In the genomic region with DNA sequence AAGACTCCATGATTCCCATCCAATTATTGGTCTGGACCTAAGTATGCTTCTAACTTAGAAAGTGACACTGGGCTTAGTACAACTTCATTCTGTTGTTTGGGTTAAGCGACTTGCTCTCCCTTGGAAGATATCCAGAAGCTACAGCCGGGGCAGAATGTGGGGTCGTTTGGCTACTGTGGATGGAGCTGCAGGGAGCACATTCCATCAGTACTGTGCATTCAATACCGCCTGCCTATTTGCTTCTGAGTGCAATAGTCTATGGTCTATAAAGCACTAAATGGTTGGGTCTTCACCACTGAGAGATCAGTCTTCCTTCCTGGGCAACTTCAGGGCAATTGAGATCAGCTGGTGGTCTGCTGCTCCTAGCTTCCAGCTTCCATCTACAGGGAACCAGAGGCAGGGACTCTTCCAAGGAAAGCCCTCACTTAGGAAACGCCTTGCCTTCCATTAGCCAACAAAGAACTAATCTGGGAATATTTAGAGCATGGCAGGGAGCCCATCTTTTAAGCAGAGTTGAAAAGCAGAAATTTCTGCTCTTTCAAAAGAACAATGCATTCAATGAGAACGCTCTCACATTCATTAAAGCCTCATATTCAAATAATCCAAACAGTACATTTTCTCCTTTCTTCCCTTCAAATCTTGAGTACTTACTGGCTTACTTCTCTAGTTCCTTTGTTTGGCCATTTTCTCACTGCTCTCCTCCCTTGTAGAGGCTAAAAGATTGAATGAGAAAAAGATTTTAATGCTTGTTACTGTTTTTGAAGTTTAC, we compare ENCODE assay signal across 28 cellular contexts.
DNase-seq lines count a peak whose midpoint lies in the region; ATAC-seq and TF ChIP-seq lines count a peak whose summit lies in the region.
"Had no signal": no experiment of that assay in that cellular context is flagged by ENCODE, and none has a peak within 500 bp of the region (broad histone marks: within the 10 kb centered on the region; RNA-seq: fewer than 3 reads in every experiment).

No MANE protein-coding gene starts in this region.

- no peaks in the 10 kb centered on the region for H3F3A ChIP-seq in GM23338 (replicated peaks; ENCODE audit: low read depth)
- H3F3A ChIP-seq in neural progenitor cell (ENCODE audit: low read depth), result peaks cover 12% of the 10 kb centered on the region

- H3K4me2 ChIP-seq in GM23338, result 0 out of 2 replicates have a peak overlapping the region, but pooled peaks have one; percentile 35
- H3K4me2 ChIP-seq in neural progenitor cell, result peak overlapping the region; percentile 21
- H3K4me2 ChIP-seq: SK-N-SH had no signal

- no peaks in the 10 kb centered on the region for H3K9me2 ChIP-seq in GM23338 (ENCODE audit: insufficient read depth)
- H3K9me2 ChIP-seq: SK-N-SH had no signal

- H3K36me3 Mint-ChIP-seq in GM23338 (ENCODE audit: low read depth) (no peaks in the 10 kb centered on the region), endodermal cell (ENCODE audit: low read depth) (no peaks in the 10 kb centered on the region), neural progenitor cell (peaks cover 3% of the 10 kb centered on the region), CD14-positive monocyte (no peaks in the 10 kb centered on the region)

- no peak overlapping the region for H3K27ac Mint-ChIP-seq in GM23338
- no peak overlapping the region for H3K27ac Mint-ChIP-seq in endodermal cell
- H3K27ac Mint-ChIP-seq in neural progenitor cell, result peak overlapping the region; percentile 62
- no peak overlapping the region for H3K27ac Mint-ChIP-seq in CD14-positive monocyte
- H3K27ac Mint-ChIP-seq: HFFc6 had no signal

- H3K27ac ChIP-seq in GM23338 (ENCODE audit: low read depth) (no peak overlapping the region), endodermal cell (ENCODE audit: low read depth, low read length) (peak overlapping the region; percentile 52), neural progenitor cell (peak overlapping the region; percentile 85)
- H3K27ac ChIP-seq: Peyer's patch had no signal

- H3K9ac ChIP-seq in adipocyte (ENCODE audit: low read length) (no peak overlapping the region), endodermal cell (ENCODE audit: extremely low read depth, low read length, poor library complexity, severe bottlenecking) (no peak overlapping the region), neural progenitor cell (no peak overlapping the region)
- H3K9ac ChIP-seq: SK-N-SH had no signal

- intact Hi-C loops in CD14-positive monocyte (cut with micrococcal nuclease), result no loop called here

- no peak for TF ChIP-seq CTCF in GM23338 (conservative IDR thresholded peaks at IDR 0.05; ENCODE audit: low read depth in 2 of 2)
- no peak for TF ChIP-seq CTCF in endodermal cell (conservative IDR thresholded peaks at IDR 0.05)
- TF ChIP-seq CTCF in neural progenitor cell (IDR thresholded peaks at IDR 0.05), result no peak
- TF ChIP-seq CTCF in CD14-positive monocyte (IDR thresholded peaks at IDR 0.05), result no peak

- H2AFZ ChIP-seq in GM23338 (peak overlapping the region; percentile 75; the same call in 1 of the 2 replicates), neural progenitor cell (replicated peaks) (peak overlapping the region; percentile 94)

- 77 to 84% methylated on average over 5 to 6 of the region's 6 CpGs for WGBS in endodermal cell (ENCODE audit: insufficient coverage in 1 of 2, insufficient read length in 1 of 2), 2 experiments

- H3K9me3 ChIP-seq in adipocyte (ENCODE audit: control insufficient read depth, low read length), result no peaks in the 10 kb centered on the region
- no peaks in the 10 kb centered on the region for H3K9me3 ChIP-seq in endodermal cell (ENCODE audit: control insufficient read depth, low read length)
- H3K9me3 ChIP-seq in neural progenitor cell (ENCODE audit: low read depth), result no peaks in the 10 kb centered on the region
- H3K9me3 ChIP-seq: BE2C, MG63, Peyer's patch, SK-N-SH had no signal

- H3K27me3 ChIP-seq in GM23338 (ENCODE audit: insufficient read depth), result no peaks in the 10 kb centered on the region
- no peaks in the 10 kb centered on the region for H3K27me3 ChIP-seq in adipocyte (replicated peaks; ENCODE audit: control insufficient read depth, insufficient read depth, low read length)
- H3K27me3 ChIP-seq in endodermal cell (ENCODE audit: control insufficient read depth, insufficient read depth, low read length, poor library complexity, severe bottlenecking), result no peaks in the 10 kb centered on the region
- no peaks in the 10 kb centered on the region for H3K27me3 ChIP-seq in neural progenitor cell
- H3K27me3 ChIP-seq: BE2C, MG63, Peyer's patch had no signal

- peaks cover 7% of the 10 kb centered on the region; the same call in 1 of the 2 replicates for H3K4me1 ChIP-seq in GM23338 (ENCODE audit: insufficient read depth)
- H3K4me1 ChIP-seq in adipocyte (ENCODE audit: control insufficient read depth, insufficient read depth, low read length), result no peaks in the 10 kb centered on the region
- H3K4me1 ChIP-seq in endodermal cell (ENCODE audit: control insufficient read depth, insufficient read depth, low read length), result no peaks in the 10 kb centered on the region
- peaks cover 37% of the 10 kb centered on the region for H3K4me1 ChIP-seq in neural progenitor cell
- H3K4me1 ChIP-seq: BE2C, Peyer's patch had no signal

- ATAC-seq in GM23338, result peak; percentile 53
- ATAC-seq in stimulated activated naive CD8-positive, alpha-beta T cell treated with anti-CD3 and anti-CD28 coated beads, Interleukin-15, Interleukin-2, amounts not matched to agents 100 U/mL and 50 U/mL, for 24 hours, result no peak

- H3K79me2 ChIP-seq in GM23338 (replicated peaks; ENCODE audit: insufficient read depth) (no peaks in the 10 kb centered on the region), neural progenitor cell (ENCODE audit: low read depth) (no peaks in the 10 kb centered on the region)

- H3K4me1 Mint-ChIP-seq in GM23338 (peaks cover 13% of the 10 kb centered on the region), endodermal cell (peaks cover 15% of the 10 kb centered on the region), neural progenitor cell (peaks cover 26% of the 10 kb centered on the region), CD14-positive monocyte (no peaks in the 10 kb centered on the region)

- no peak overlapping the region for H3K4me3 ChIP-seq in GM23338
- H3K4me3 ChIP-seq in adipocyte (ENCODE audit: low read length), result no peak overlapping the region
- no peak overlapping the region for H3K4me3 ChIP-seq in endodermal cell (ENCODE audit: low read length)
- no peak overlapping the region for H3K4me3 ChIP-seq in neural progenitor cell
- H3K4me3 ChIP-seq: MG63, Peyer's patch had no signal

- H3K36me3 ChIP-seq in GM23338 (ENCODE audit: insufficient read depth), result no peaks in the 10 kb centered on the region
- no peaks in the 10 kb centered on the region for H3K36me3 ChIP-seq in adipocyte (ENCODE audit: control insufficient read depth, insufficient read depth, low read length, severe bottlenecking)
- no peaks in the 10 kb centered on the region for H3K36me3 ChIP-seq in endodermal cell (ENCODE audit: control insufficient read depth, insufficient read depth, low read length)
- no peaks in the 10 kb centered on the region for H3K36me3 ChIP-seq in neural progenitor cell
- H3K36me3 ChIP-seq: BE2C, MG63, Peyer's patch had no signal

- DNase-seq in GM23338 (ENCODE audit: low spot score), result peak; percentile 4
- peak; percentile 7 for DNase-seq in adipocyte (ENCODE audit: low read depth)
- peak; percentile 50 for DNase-seq in endodermal cell
- peak; percentile 10 for DNase-seq in neural progenitor cell (ENCODE audit: low spot score)
- no peak for DNase-seq in stimulated activated CD4-positive, alpha-beta T cell treated with anti-CD3 and anti-CD28 coated beads, Interleukin-12 subunit alpha, Interleukin-12 subunit beta, amount 100 ng/mL, for 4 hours
- DNase-seq in Kasumi-1 (lab: John Stamatoyannopoulos, UW), result no peak
- no peak for DNase-seq in stimulated activated naive CD8-positive, alpha-beta T cell treated with anti-CD3 and anti-CD28 coated beads, Interleukin-15, Interleukin-2, amounts not matched to agents 100 U/mL and 50 U/mL, for 24 hours
- no peak for DNase-seq in CD14-positive monocyte (ENCODE audit: low spot score)
- DNase-seq: 8988T, ACHN, BE2C, Calu3, DMS79 treated with DMSO at 0.1 percent for 48 hours, GF-D8, H9, HFFc6, KBM-7, MG63, NCI-H1105 treated with DMSO at 0.1 percent for 48 hours, NCI-H146, NCI-H1930, NCI-H2107, NCI-H446 treated with DMSO at 0.1 percent for 48 hours, NCI-H69, OCI-M1, Peyer's patch, SIG-M5, SK-N-SH had no signal

- H3K4me3 Mint-ChIP-seq in GM23338 (no peak overlapping the region), endodermal cell (no peak overlapping the region), neural progenitor cell (no peak overlapping the region), CD14-positive monocyte (no peak overlapping the region)
- H3K4me3 Mint-ChIP-seq: H9, HFFc6 had no signal

- H3K27me3 Mint-ChIP-seq in GM23338 (ENCODE audit: insufficient read depth, low read depth, poor library complexity) (no peaks in the 10 kb centered on the region), endodermal cell (ENCODE audit: insufficient read depth) (no peaks in the 10 kb centered on the region), neural progenitor cell (ENCODE audit: insufficient read depth, low read depth) (no peaks in the 10 kb centered on the region), CD14-positive monocyte (ENCODE audit: low read depth in 3 of 3) (no peaks in the 10 kb centered on the region)

- H4K20me1 ChIP-seq in GM23338 (replicated peaks; ENCODE audit: insufficient read depth) (no peaks in the 10 kb centered on the region), neural progenitor cell (ENCODE audit: low read depth) (no peaks in the 10 kb centered on the region)

- H3K9me3 Mint-ChIP-seq in GM23338 (no peaks in the 10 kb centered on the region), endodermal cell (no peaks in the 10 kb centered on the region), neural progenitor cell (no peaks in the 10 kb centered on the region), CD14-positive monocyte (peaks cover 0 to 8% (median 2%) of the 10 kb centered on the region in 7 donors)
- H3K9me3 Mint-ChIP-seq: H9, HFFc6 had no signal

Comparison
In these comparisons a context has a peak if more than half of its experiments do, and no peak if none do; other contexts are left out.
1. DNase-seq: peak in GM23338 (single experiment), adipocyte (single experiment), endodermal cell (single experiment) and neural progenitor cell (single experiment); none in stimulated activated CD4-positive, alpha-beta T cell treated with anti-CD3 and anti-CD28 coated beads, Interleukin-12 subunit alpha, Interleukin-12 subunit beta, amount 100 ng/mL, for 4 hours (single experiment), Kasumi-1 (0 of 2), stimulated activated naive CD8-positive, alpha-beta T cell treated with anti-CD3 and anti-CD28 coated beads, Interleukin-15, Interleukin-2, amounts not matched to agents 100 U/mL and 50 U/mL, for 24 hours (single experiment) and CD14-positive monocyte (single experiment).